In the genomic region with DNA sequence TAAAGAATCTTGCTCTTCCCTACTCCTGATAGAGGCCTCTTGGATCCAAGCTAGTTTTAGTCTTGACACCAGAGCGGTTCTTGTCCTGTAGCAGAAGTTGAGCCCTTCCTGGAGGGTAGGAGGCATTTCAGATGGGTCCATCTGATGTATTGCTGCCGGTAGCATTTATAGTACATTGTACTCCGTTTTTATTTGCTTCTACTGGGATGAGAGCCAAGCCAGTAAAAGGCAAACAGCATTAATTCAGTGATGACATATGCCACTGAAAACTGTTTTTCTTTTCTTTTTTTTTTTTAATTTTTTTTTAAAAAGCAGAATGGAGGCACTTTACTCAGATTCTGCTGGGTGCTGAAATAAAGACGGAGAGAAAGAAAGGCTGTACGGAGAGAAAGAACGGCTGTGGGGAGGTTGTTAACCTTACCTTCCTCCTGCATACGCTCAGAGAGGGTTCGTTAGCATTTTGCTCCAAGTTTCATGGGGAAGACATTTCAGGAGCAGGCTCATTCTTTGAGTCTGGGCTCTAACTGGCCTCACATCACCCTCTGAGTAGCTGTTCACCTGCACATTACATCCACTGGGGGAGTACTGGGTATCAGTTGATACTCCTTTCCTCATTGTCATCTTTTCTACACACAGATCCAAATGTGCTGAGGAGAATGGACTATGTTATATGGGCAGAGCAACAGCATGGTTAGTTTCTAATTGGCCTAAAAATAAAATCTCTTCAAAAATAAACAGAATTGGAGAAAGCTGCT, we compare ENCODE assay signal across 17 cellular contexts.
DNase-seq lines count a peak whose midpoint lies in the region; ATAC-seq and TF ChIP-seq lines count a peak whose summit lies in the region.
"Had no signal": no experiment of that assay in that cellular context is flagged by ENCODE, and none has a peak within 500 bp of the region (broad histone marks: within the 10 kb centered on the region; RNA-seq: fewer than 3 reads in every experiment).

No MANE protein-coding gene starts in this region.

- H3K4me1 ChIP-seq in A673 (ENCODE audit: insufficient read depth, low read length, poor library complexity, severe bottlenecking) (no peaks in the 10 kb centered on the region), GM23338 (ENCODE audit: insufficient read depth) (no peaks in the 10 kb centered on the region), foreskin keratinocyte (no peaks in the 10 kb centered on the region)
- H3K4me1 ChIP-seq in CD8-positive, alpha-beta T cell (ENCODE audit: insufficient read depth, low read length): no peaks in the 10 kb centered on the region
- H3K4me1 ChIP-seq: right lobe of liver had no signal

- no peaks in the 10 kb centered on the region for H3F3A ChIP-seq in GM23338 (replicated peaks; ENCODE audit: low read depth)

- no peak overlapping the region for H3K4me2 ChIP-seq in GM23338

- peak; percentile 5 for DNase-seq in A673 (ENCODE audit: low spot score)
- peak; percentile 63 for DNase-seq in GM23338 (ENCODE audit: low spot score)
- peak; percentile 12 to 32 for DNase-seq in SHP77 (lab: John Stamatoyannopoulos, UW)
- DNase-seq in foreskin keratinocyte: peak in 1 of 2 donors; percentile 1
- DNase-seq in activated CD8-positive, alpha-beta T cell treated with anti-CD3 and anti-CD28 coated beads for 36 hours: no peak
- no peak for DNase-seq in activated T-cell treated with anti-CD3 and anti-CD28 coated beads, Interleukin-2, amount 50 U/mL, for 24 hours
- DNase-seq in CD8-positive, alpha-beta T cell: no peak
- DNase-seq: IMR-90; kidney; naive B cell; NCI-H2029 treated with DMSO at 0.1 percent for 48 hours; right lobe of liver; stimulated activated naive CD8-positive, alpha-beta T cell treated with anti-CD3 and anti-CD28 coated beads, Interleukin-15, Interleukin-2, amounts not matched to agents 100 U/mL and 50 U/mL, for 24 hours had no signal

- H3K36me3 Mint-ChIP-seq in GM23338 (ENCODE audit: low read depth): peaks cover 5% of the 10 kb centered on the region; the same call in 1 of the 3 replicates
- no peaks in the 10 kb centered on the region for H3K36me3 Mint-ChIP-seq in activated CD8-positive, alpha-beta T cell treated with anti-CD3 and anti-CD28 coated beads for 36 hours (ENCODE audit: low read depth)
- H3K36me3 Mint-ChIP-seq in activated T-cell treated with anti-CD3 and anti-CD28 coated beads, Interleukin-2, amount 50 U/mL, for 24 hours (ENCODE audit: low read depth): no peaks in the 10 kb centered on the region
- no peaks in the 10 kb centered on the region for H3K36me3 Mint-ChIP-seq in CD8-positive, alpha-beta T cell
- H3K36me3 Mint-ChIP-seq: activated naive CD4-positive, alpha-beta T cell treated with anti-CD3 and anti-CD28 coated beads, Interleukin-2, amount 50 U/mL, for 72 hours; naive B cell had no signal

- peaks cover 22% of the 10 kb centered on the region for H3K4me1 Mint-ChIP-seq in GM23338
- no peaks in the 10 kb centered on the region for H3K4me1 Mint-ChIP-seq in activated CD8-positive, alpha-beta T cell treated with anti-CD3 and anti-CD28 coated beads for 36 hours (ENCODE audit: low read depth)
- no peaks in the 10 kb centered on the region for H3K4me1 Mint-ChIP-seq in activated T-cell treated with anti-CD3 and anti-CD28 coated beads, Interleukin-2, amount 50 U/mL, for 24 hours (ENCODE audit: low read depth)
- H3K4me1 Mint-ChIP-seq in CD8-positive, alpha-beta T cell (ENCODE audit: low read depth): no peaks in the 10 kb centered on the region
- H3K4me1 Mint-ChIP-seq: B cell had no signal

- peaks cover 5% of the 10 kb centered on the region; the same call in 1 of the 2 replicates for H4K20me1 ChIP-seq in GM23338 (replicated peaks; ENCODE audit: insufficient read depth)

- H3K27me3 Mint-ChIP-seq in GM23338 (ENCODE audit: insufficient read depth, low read depth, poor library complexity): peaks cover 8% of the 10 kb centered on the region
- no peaks in the 10 kb centered on the region for H3K27me3 Mint-ChIP-seq in activated CD8-positive, alpha-beta T cell treated with anti-CD3 and anti-CD28 coated beads for 36 hours
- no peaks in the 10 kb centered on the region for H3K27me3 Mint-ChIP-seq in activated T-cell treated with anti-CD3 and anti-CD28 coated beads, Interleukin-2, amount 50 U/mL, for 24 hours
- peaks cover 2% of the 10 kb centered on the region for H3K27me3 Mint-ChIP-seq in CD8-positive, alpha-beta T cell (ENCODE audit: low read depth)
- H3K27me3 Mint-ChIP-seq: B cell; dendritic cell treated with granulocyte-macrophage colony-stimulating factor and Interleukin-4, amounts not matched to agents 40 ng/mL and 50 ng/mL, for 4 days; naive B cell had no signal

- ATAC-seq in GM23338 (peak; percentile 78), foreskin keratinocyte (peak; percentile 52), HG03025 (IDR thresholded peaks at IDR 0.05; ENCODE audit: low FRiP score, unreplicated experiment) (no peak)
- ATAC-seq in activated CD8-positive, alpha-beta T cell treated with anti-CD3 and anti-CD28 coated beads for 36 hours: no peak
- no peak for ATAC-seq in CD8-positive, alpha-beta T cell
- ATAC-seq: activated naive CD4-positive, alpha-beta T cell treated with anti-CD3 and anti-CD28 coated beads, Interleukin-2, amount 50 U/mL, for 72 hours; stimulated activated naive CD8-positive, alpha-beta T cell treated with anti-CD3 and anti-CD28 coated beads, Interleukin-15, Interleukin-2, amounts not matched to agents 100 U/mL and 50 U/mL, for 24 hours had no signal

- H3K79me2 ChIP-seq in GM23338 (replicated peaks; ENCODE audit: insufficient read depth): no peaks in the 10 kb centered on the region

- CTCF ChIA-PET in A673 (lab: Charles Lee): no interaction called here
- CTCF ChIA-PET in activated CD8-positive, alpha-beta T cell treated with anti-CD3 and anti-CD28 coated beads for 36 hours (lab: Charles Lee): interaction anchor here (1.0 kb wide), 1 partner anchor 25 kb away, joined by 3 read pairs; no protein-coding TSS in a partner anchor
- CTCF ChIA-PET in CD8-positive, alpha-beta T cell (lab: Charles Lee): no interaction called here

- intact Hi-C loops in A673 (cut with micrococcal nuclease; ENCODE audit: unreplicated experiment): no loop called here
- intact Hi-C loops in activated CD8-positive, alpha-beta T cell treated with anti-CD3 and anti-CD28 coated beads for 36 hours (cut with micrococcal nuclease): no loop called here
- intact Hi-C loops in CD8-positive, alpha-beta T cell (cut with DNase I, micrococcal nuclease): no loop called here

- H3K27me3 ChIP-seq in A673 (replicated peaks; ENCODE audit: insufficient read depth, low read depth, low read length, poor library complexity): no peaks in the 10 kb centered on the region
- no peaks in the 10 kb centered on the region for H3K27me3 ChIP-seq in GM23338 (ENCODE audit: insufficient read depth)
- no peaks in the 10 kb centered on the region for H3K27me3 ChIP-seq in foreskin keratinocyte
- no peaks in the 10 kb centered on the region for H3K27me3 ChIP-seq in CD8-positive, alpha-beta T cell (ENCODE audit: insufficient read depth, low read length)
- H3K27me3 ChIP-seq: right lobe of liver had no signal

- TF ChIP-seq CTCF in A673 (conservative IDR thresholded peaks at IDR 0.05; ENCODE audit: low read depth, low read length) (no peak), GM23338 (conservative IDR thresholded peaks at IDR 0.05; ENCODE audit: low read depth in 2 of 2) (peak in 1 of 2 experiments; percentile 42; a peak in 1 of 4 replicates), foreskin keratinocyte (conservative IDR thresholded peaks at IDR 0.05) (peak; percentile 23)
- no peak for TF ChIP-seq CTCF in activated CD8-positive, alpha-beta T cell treated with anti-CD3 and anti-CD28 coated beads for 36 hours (IDR thresholded peaks at IDR 0.05)
- no peak for TF ChIP-seq CTCF in CD8-positive, alpha-beta T cell (IDR thresholded peaks at IDR 0.05)

- H2AFZ ChIP-seq in GM23338: no peak overlapping the region

- no peaks in the 10 kb centered on the region for H3K9me2 ChIP-seq in GM23338 (ENCODE audit: insufficient read depth)

- H3K36me3 ChIP-seq in A673 (ENCODE audit: insufficient read depth, low read length, poor library complexity, severe bottlenecking) (no peaks in the 10 kb centered on the region), GM23338 (ENCODE audit: insufficient read depth) (no peaks in the 10 kb centered on the region)
- no peaks in the 10 kb centered on the region for H3K36me3 ChIP-seq in CD8-positive, alpha-beta T cell (ENCODE audit: insufficient read depth, low read length)
- H3K36me3 ChIP-seq: right lobe of liver had no signal

- peak overlapping the region; percentile 46 for H3K27ac Mint-ChIP-seq in GM23338
- no peak overlapping the region for H3K27ac Mint-ChIP-seq in activated CD8-positive, alpha-beta T cell treated with anti-CD3 and anti-CD28 coated beads for 36 hours
- no peak overlapping the region for H3K27ac Mint-ChIP-seq in activated T-cell treated with anti-CD3 and anti-CD28 coated beads, Interleukin-2, amount 50 U/mL, for 24 hours
- no peak overlapping the region for H3K27ac Mint-ChIP-seq in CD8-positive, alpha-beta T cell
- H3K27ac Mint-ChIP-seq: activated naive CD4-positive, alpha-beta T cell treated with anti-CD3 and anti-CD28 coated beads, Interleukin-2, amount 50 U/mL, for 72 hours; B cell; dendritic cell treated with granulocyte-macrophage colony-stimulating factor and Interleukin-4, amounts not matched to agents 40 ng/mL and 50 ng/mL, for 4 days; naive B cell had no signal

- H3K27ac ChIP-seq in A673 (ENCODE audit: low read depth, low read length, poor library complexity, severe bottlenecking): no peak overlapping the region
- H3K27ac ChIP-seq in GM23338 (ENCODE audit: low read depth): no peak overlapping the region
- H3K27ac ChIP-seq in foreskin keratinocyte: no peak overlapping the region
- no peak overlapping the region for H3K27ac ChIP-seq in CD8-positive, alpha-beta T cell (ENCODE audit: low read depth, low read length)
- H3K27ac ChIP-seq: right lobe of liver had no signal

- no TSS peak for BruUV-seq in A673 (replicated peaks; lab: Mats Ljungman, UMichigan)

- H3K4me3 Mint-ChIP-seq in GM23338: no peak overlapping the region
- H3K4me3 Mint-ChIP-seq in activated CD8-positive, alpha-beta T cell treated with anti-CD3 and anti-CD28 coated beads for 36 hours: no peak overlapping the region
- H3K4me3 Mint-ChIP-seq in activated T-cell treated with anti-CD3 and anti-CD28 coated beads, Interleukin-2, amount 50 U/mL, for 24 hours: no peak overlapping the region
- H3K4me3 Mint-ChIP-seq in CD8-positive, alpha-beta T cell: no peak overlapping the region
- H3K4me3 Mint-ChIP-seq: B cell; dendritic cell treated with granulocyte-macrophage colony-stimulating factor and Interleukin-4, amounts not matched to agents 40 ng/mL and 50 ng/mL, for 4 days; naive B cell had no signal

- no peak overlapping the region for H3K4me3 ChIP-seq in A673 (ENCODE audit: low read depth, low read length, poor library complexity, severe bottlenecking)
- no peak overlapping the region for H3K4me3 ChIP-seq in GM23338
- no peak overlapping the region for H3K4me3 ChIP-seq in CD8-positive, alpha-beta T cell (ENCODE audit: low read depth, low read length)
- H3K4me3 ChIP-seq: right lobe of liver had no signal

- no peaks in the 10 kb centered on the region for H3K9me3 ChIP-seq in A673 (ENCODE audit: low read depth, low read length, poor library complexity, severe bottlenecking)
- H3K9me3 ChIP-seq in CD8-positive, alpha-beta T cell (ENCODE audit: low read length): no peaks in the 10 kb centered on the region
- H3K9me3 ChIP-seq: right lobe of liver had no signal

- H3K9me3 Mint-ChIP-seq in GM23338: no peaks in the 10 kb centered on the region
- no peaks in the 10 kb centered on the region for H3K9me3 Mint-ChIP-seq in activated CD8-positive, alpha-beta T cell treated with anti-CD3 and anti-CD28 coated beads for 36 hours
- no peaks in the 10 kb centered on the region for H3K9me3 Mint-ChIP-seq in activated T-cell treated with anti-CD3 and anti-CD28 coated beads, Interleukin-2, amount 50 U/mL, for 24 hours
- H3K9me3 Mint-ChIP-seq in CD8-positive, alpha-beta T cell: no peaks in the 10 kb centered on the region
- H3K9me3 Mint-ChIP-seq: activated naive CD4-positive, alpha-beta T cell treated with anti-CD3 and anti-CD28 coated beads, Interleukin-2, amount 50 U/mL, for 72 hours; dendritic cell treated with granulocyte-macrophage colony-stimulating factor and Interleukin-4, amounts not matched to agents 40 ng/mL and 50 ng/mL, for 4 days had no signal

- POLR2A ChIA-PET in A673 (lab: Charles Lee; ENCODE audit: low non-redundant PET): no interaction called here
- POLR2A ChIA-PET in activated CD8-positive, alpha-beta T cell treated with anti-CD3 and anti-CD28 coated beads for 36 hours (lab: Charles Lee): no interaction called here
- POLR2A ChIA-PET in CD8-positive, alpha-beta T cell (lab: Charles Lee): no interaction called here

Comparison
In these comparisons a context has a peak if more than half of its experiments do, and no peak if none do; other contexts are left out.
1. DNase-seq: peak in A673 (single experiment), GM23338 (single experiment) and SHP77 (2 of 2); none in activated CD8-positive, alpha-beta T cell treated with anti-CD3 and anti-CD28 coated beads for 36 hours (single experiment), activated T-cell treated with anti-CD3 and anti-CD28 coated beads, Interleukin-2, amount 50 U/mL, for 24 hours (single experiment) and CD8-positive, alpha-beta T cell (0 of 7).
2. ATAC-seq: peak in GM23338 (single experiment) and foreskin keratinocyte (single experiment); none in HG03025 (single experiment), activated CD8-positive, alpha-beta T cell treated with anti-CD3 and anti-CD28 coated beads for 36 hours (single experiment) and CD8-positive, alpha-beta T cell (single experiment).